Comparison of ENCODE assay signal across 10 cellular contexts in genomic region chr10:112954974-112955735, GRCh38. TPM values are rescaled to one million over a fixed set of nuclear protein-coding genes. Genes with fewer than 3 reads are reported as not detected.
DNase-seq lines count a peak whose midpoint lies in the region; ATAC-seq and TF ChIP-seq lines count a peak whose summit lies in the region.
"Had no signal": no experiment of that assay in that cellular context is flagged by ENCODE, and none has a peak within 500 bp of the region (broad histone marks: within the 10 kb centered on the region; RNA-seq: fewer than 3 reads in every experiment).

No MANE protein-coding gene starts in this region.

- H3K27me3 ChIP-seq in BLaER1 (no peaks in the 10 kb centered on the region), osteoblast (ENCODE audit: insufficient read depth, low read length) (no peaks in the 10 kb centered on the region)

- no peak overlapping the region for H3K27ac Mint-ChIP-seq in activated T-helper 17 cell treated with anti-CD3 and anti-CD28 coated beads, Interleukin-2, amount 50 U/mL, for 72 hours
- H3K27ac Mint-ChIP-seq: activated CD8-positive, alpha-beta T cell treated with anti-CD3 and anti-CD28 coated beads for 36 hours had no signal

- CTCF ChIA-PET in RWPE1 (lab: Yijun Ruan, JAX), result interaction anchor here (0.7 to 1.0 kb wide), 2 partner anchors 171 to 464 kb away, joined by 3 to 10 read pairs; no protein-coding TSS in a partner anchor

- no peak overlapping the region for H3K4me3 ChIP-seq in BLaER1
- peak overlapping the region; percentile 93 for H3K4me3 ChIP-seq in fibroblast of pulmonary artery (replicated peaks; ENCODE audit: low read depth, low read length)
- H3K4me3 ChIP-seq in osteoblast (ENCODE audit: insufficient read depth, low read length), result peak overlapping the region; percentile 66

- no peak overlapping the region for H3K4me3 Mint-ChIP-seq in activated T-helper 17 cell treated with anti-CD3 and anti-CD28 coated beads, Interleukin-2, amount 50 U/mL, for 72 hours
- H3K4me3 Mint-ChIP-seq: activated CD8-positive, alpha-beta T cell treated with anti-CD3 and anti-CD28 coated beads for 36 hours had no signal

- no peak overlapping the region for H3K9ac ChIP-seq in BLaER1

- H3K36me3 Mint-ChIP-seq in activated T-helper 17 cell treated with anti-CD3 and anti-CD28 coated beads, Interleukin-2, amount 50 U/mL, for 72 hours (ENCODE audit: low read depth), result peaks cover 7% of the 10 kb centered on the region

- H3K79me2 ChIP-seq in osteoblast (ENCODE audit: insufficient read depth, low read length), result peaks cover 80% of the 10 kb centered on the region

- H3K27ac ChIP-seq in BLaER1, result no peak overlapping the region
- H3K27ac ChIP-seq in RWPE1, result peak overlapping the region; percentile 18; the same call in 1 of the 2 replicates
- H3K27ac ChIP-seq in osteoblast (ENCODE audit: low read depth, low read length), result peak overlapping the region; percentile 93

- no peak for ATAC-seq in activated T-helper 17 cell treated with anti-CD3 and anti-CD28 coated beads, Interleukin-2, amount 50 U/mL, for 72 hours (replicated peaks)
- no peak for ATAC-seq in HG03520 (IDR thresholded peaks at IDR 0.05; ENCODE audit: unreplicated experiment)
- ATAC-seq: activated CD8-positive, alpha-beta T cell treated with anti-CD3 and anti-CD28 coated beads for 36 hours had no signal

- H3K4me1 Mint-ChIP-seq in activated T-helper 17 cell treated with anti-CD3 and anti-CD28 coated beads, Interleukin-2, amount 50 U/mL, for 72 hours, result peaks cover 25% of the 10 kb centered on the region

- DNase-seq in RWPE1 (ENCODE audit: low spot score) (no peak), fibroblast of pulmonary artery (ENCODE audit: low read depth) (no peak), osteoblast (ENCODE audit: insufficient read length, low spot score, missing footprints) (no peak), NCI-H1417 treated with DMSO at 0.1 percent for 48 hours (lab: John Stamatoyannopoulos, UW) (no peak), NCI-H1436 treated with DMSO at 0.1 percent for 48 hours (lab: John Stamatoyannopoulos, UW) (no peak)
- DNase-seq: activated CD8-positive, alpha-beta T cell treated with anti-CD3 and anti-CD28 coated beads for 36 hours; NK-92 treated with Interleukin-12 subunit alpha and Interleukin-12 subunit beta, amount 100 ng/mL, for 24 hours had no signal

- H3K4me1 ChIP-seq in BLaER1 (peaks cover 64% of the 10 kb centered on the region), osteoblast (ENCODE audit: insufficient read depth, low read length) (peaks cover 69% of the 10 kb centered on the region)

- H4K20me1 ChIP-seq in BLaER1 (peaks cover 72% of the 10 kb centered on the region), osteoblast (ENCODE audit: insufficient read depth, low read length) (peaks cover 7% of the 10 kb centered on the region)

- H2AFZ ChIP-seq in osteoblast (ENCODE audit: low read length), result no peak overlapping the region

- H3K9me3 Mint-ChIP-seq in activated T-helper 17 cell treated with anti-CD3 and anti-CD28 coated beads, Interleukin-2, amount 50 U/mL, for 72 hours, result no peaks in the 10 kb centered on the region
- H3K9me3 Mint-ChIP-seq: activated CD8-positive, alpha-beta T cell treated with anti-CD3 and anti-CD28 coated beads for 36 hours had no signal

- H3K27me3 Mint-ChIP-seq in activated T-helper 17 cell treated with anti-CD3 and anti-CD28 coated beads, Interleukin-2, amount 50 U/mL, for 72 hours, result peaks cover 58% of the 10 kb centered on the region

- no peak for TF ChIP-seq CTCF in RWPE1 (conservative IDR thresholded peaks at IDR 0.05; ENCODE audit: low read depth)
- no peak for TF ChIP-seq CTCF in fibroblast of pulmonary artery (IDR thresholded peaks at IDR 0.05; ENCODE audit: low read length, missing control alignments)
- TF ChIP-seq CTCF in osteoblast (IDR thresholded peaks at IDR 0.05; ENCODE audit: extremely low read depth, low read depth, low read length), result no peak

- H3K36me3 ChIP-seq in BLaER1 (peaks cover 33% of the 10 kb centered on the region), osteoblast (ENCODE audit: insufficient read depth, low read length) (no peaks in the 10 kb centered on the region)

- POLR2A ChIA-PET in RWPE1 (lab: Yijun Ruan, JAX; ENCODE audit: low non-redundant PET), result no interaction called here

- H3K4me2 ChIP-seq in BLaER1, result peak overlapping the region; percentile 51
- H3K4me2 ChIP-seq in osteoblast (ENCODE audit: insufficient read depth, low read length), result peak overlapping the region; percentile 87

- H3K9me3 ChIP-seq in BLaER1 (no peaks in the 10 kb centered on the region), osteoblast (ENCODE audit: low read depth, low read length) (no peaks in the 10 kb centered on the region)

RNA-seq across cellular contexts. Expression of gene TCF7L2, which starts 5.1 kb away (rescaled TPM):
- 9.0 and 10.6 TPM in 2 replicates for total RNA-seq in osteoblast
- 1 to 10 TPM; 1.1 to 4.7 TPM for total RNA-seq in activated T-helper 17 cell treated with anti-CD3 and anti-CD28 coated beads, Interleukin-2, amount 50 U/mL, for 72 hours
